In genomic region chr11:124799384-124800225, GRCh38 we compare ENCODE assay signal across 8 cellular contexts. TPM values are rescaled to one million over a fixed set of nuclear protein-coding genes. Genes with fewer than 3 reads are reported as not detected.
A peak's percentile ranks its signal among the peaks of the same experiment; 100 is the strongest.
DNase-seq lines count a peak whose midpoint lies in the region; ATAC-seq and TF ChIP-seq lines count a peak whose summit lies in the region.

No MANE protein-coding gene starts in this region.

- H3K27ac Mint-ChIP-seq in activated CD4-positive, alpha-beta T cell treated with anti-CD3 and anti-CD28 coated beads, Interleukin-2, amount 10 ng/mL, durations not matched to agents 24 days and 14 days: peak overlapping the region; percentile 90

- H3K9ac ChIP-seq in ES-I3 (ENCODE audit: low read depth, low read length) (peak overlapping the region; percentile 83), Karpas-422 (ENCODE audit: low read length) (peak overlapping the region; percentile 76)

- peaks cover 12% of the 10 kb centered on the region for H3K27me3 Mint-ChIP-seq in activated CD4-positive, alpha-beta T cell treated with anti-CD3 and anti-CD28 coated beads, Interleukin-2, amount 10 ng/mL, durations not matched to agents 24 days and 14 days

- peaks cover 21% of the 10 kb centered on the region for H3K4me1 Mint-ChIP-seq in activated CD4-positive, alpha-beta T cell treated with anti-CD3 and anti-CD28 coated beads, Interleukin-2, amount 10 ng/mL, durations not matched to agents 24 days and 14 days

- peak overlapping the region; percentile 95 for H3K4me3 Mint-ChIP-seq in activated CD4-positive, alpha-beta T cell treated with anti-CD3 and anti-CD28 coated beads, Interleukin-2, amount 10 ng/mL, durations not matched to agents 24 days and 14 days

- H3K27me3 ChIP-seq in Karpas-422 (ENCODE audit: low read length) (no peaks in the 10 kb centered on the region), dorsolateral prefrontal cortex (no peaks in the 10 kb centered on the region)

- H3K4me3 ChIP-seq in Karpas-422 (ENCODE audit: low read length): peak overlapping the region; percentile 78
- H3K4me3 ChIP-seq in dorsolateral prefrontal cortex: peak overlapping the region; percentile 67 to 97 (median 90)

- H3K79me2 ChIP-seq in Karpas-422 (ENCODE audit: low read length): peaks cover 9% of the 10 kb centered on the region; the same call in 1 of the 2 replicates

- peaks cover 14% of the 10 kb centered on the region; the same call in 1 of the 2 replicates for H4K20me1 ChIP-seq in Karpas-422 (ENCODE audit: insufficient read depth, low read depth, low read length)

- H3K4me1 ChIP-seq in ES-I3 (ENCODE audit: insufficient read depth, low read length): peaks cover 13% of the 10 kb centered on the region
- peaks cover 14% of the 10 kb centered on the region for H3K4me1 ChIP-seq in Karpas-422 (ENCODE audit: low read length)

- no peaks in the 10 kb centered on the region for H3K36me3 Mint-ChIP-seq in activated CD4-positive, alpha-beta T cell treated with anti-CD3 and anti-CD28 coated beads, Interleukin-2, amount 10 ng/mL, durations not matched to agents 24 days and 14 days (ENCODE audit: low read depth)

- intact Hi-C loops in activated CD4-positive, alpha-beta T cell treated with anti-CD3 and anti-CD28 coated beads, Interleukin-2, amount 10 ng/mL, durations not matched to agents 24 days and 14 days (cut with micrococcal nuclease): loop anchor here (1.0 to 5.0 kb wide), 8 partner anchors 7 to 313 kb away; partner anchors contain the start of genes SIAE, SPA17 and TMEM218
- intact Hi-C loops in dorsolateral prefrontal cortex (cut with DNase I): loop anchor here (5.0 to 10.0 kb wide), 3 partner anchors 37 to 155 kb away; partner anchors contain the start of genes CCDC15 (in 1 of the 2) and ESAM (in 1 of the 2)

- no peak for TF ChIP-seq CTCF in dorsolateral prefrontal cortex (IDR thresholded peaks at IDR 0.05 in 54 of 56, conservative IDR thresholded peaks at IDR 0.05 in 2 of 56; ENCODE audit: low read depth in 1 of 56, partially characterized antibody in 56 of 56)

- H3K9me3 ChIP-seq in ES-I3 (ENCODE audit: control insufficient read depth, insufficient read depth, low read length) (no peaks in the 10 kb centered on the region), Karpas-422 (ENCODE audit: low read length) (no peaks in the 10 kb centered on the region)

- DNase-seq in Karpas-422: peak; percentile 59
- peak; percentile 82 for DNase-seq in activated CD4-positive, alpha-beta T cell treated with anti-CD3 and anti-CD28 coated beads, Interleukin-2, amount 10 ng/mL, durations not matched to agents 24 days and 14 days
- DNase-seq in dorsolateral prefrontal cortex: peak in 8 of 10 donors; percentile 7 to 54 (median 36)
- DNase-seq in lung microvascular endothelial cell (ENCODE audit: low read depth in 2 of 2): peak; percentile 39 to 47
- peak; percentile 21 to 32 for DNase-seq in stimulated activated CD8-positive, alpha-beta memory T cell treated with anti-CD3 and anti-CD28 coated beads, Interleukin-2, amount 100 ng/mL, for 48 hours (ENCODE audit: low read depth in 2 of 2)
- no peak for DNase-seq in SHP77 treated with DMSO at 0.1 percent for 48 hours (lab: John Stamatoyannopoulos, UW)

- no peaks in the 10 kb centered on the region for H3K9me3 Mint-ChIP-seq in activated CD4-positive, alpha-beta T cell treated with anti-CD3 and anti-CD28 coated beads, Interleukin-2, amount 10 ng/mL, durations not matched to agents 24 days and 14 days

- H3K4me2 ChIP-seq in Karpas-422 (ENCODE audit: low read depth, low read length, poor library complexity, severe bottlenecking): peak overlapping the region; percentile 86

- H3K36me3 ChIP-seq in ES-I3 (ENCODE audit: insufficient read depth, low read length) (no peaks in the 10 kb centered on the region), Karpas-422 (ENCODE audit: insufficient read depth, low read length) (no peaks in the 10 kb centered on the region)

- H3K9me2 ChIP-seq in Karpas-422 (replicated peaks; ENCODE audit: insufficient read depth, low read length): no peaks in the 10 kb centered on the region

- H3K27ac ChIP-seq in Karpas-422 (ENCODE audit: low read length) (no peak overlapping the region), dorsolateral prefrontal cortex (peak overlapping the region; percentile 94 to 100 (median 99))

- peak; percentile 38 for ATAC-seq in GM21619 (IDR thresholded peaks at IDR 0.05; ENCODE audit: unreplicated experiment)

- peak overlapping the region; percentile 75; the same call in 1 of the 2 replicates for H2AFZ ChIP-seq in Karpas-422 (ENCODE audit: low read length)

RNA-seq across cellular contexts. Expression of gene MSANTD2, which starts 0.6 kb away (rescaled TPM):
- total RNA-seq in Karpas-422 (2014; rRNA removed; shearing (Covaris generic); ENCODE audit: low replicate concordance): 5.2 and 7.6 TPM in 2 replicates
- total RNA-seq in activated CD4-positive, alpha-beta T cell treated with anti-CD3 and anti-CD28 coated beads, Interleukin-2, amount 10 ng/mL, durations not matched to agents 24 days and 14 days: 10.6 TPM in 2 replicates
- total RNA-seq in dorsolateral prefrontal cortex (10 to 100 TPM in 119 of 120 experiments, 1 to 10 TPM in 1; 9.8 to 28.2 (median 17.7) TPM), lung microvascular endothelial cell (3.9 and 5.6 TPM in 2 replicates)

RNA-seq across cellular contexts. Expression of gene ESAM, which starts 37.5 kb away (rescaled TPM):
- total RNA-seq in Karpas-422 (2014; rRNA removed; shearing (Covaris generic); ENCODE audit: low replicate concordance): not detected in 2 replicates
- total RNA-seq in activated CD4-positive, alpha-beta T cell treated with anti-CD3 and anti-CD28 coated beads, Interleukin-2, amount 10 ng/mL, durations not matched to agents 24 days and 14 days: 0.24 TPM in 1 of 2 replicates, not detected in the other
- total RNA-seq in dorsolateral prefrontal cortex: 10 to 100 TPM; 12.1 to 58.7 (median 20.9) TPM
- total RNA-seq in lung microvascular endothelial cell: 8.9 and 35.1 TPM in 2 replicates

RNA-seq across cellular contexts. Expression of gene VSIG2, which starts 47.5 kb away (rescaled TPM):
- not detected in 2 replicates for total RNA-seq in Karpas-422 (2014; rRNA removed; shearing (Covaris generic); ENCODE audit: low replicate concordance)
- 0.23 TPM in 1 of 2 replicates, not detected in the other for total RNA-seq in activated CD4-positive, alpha-beta T cell treated with anti-CD3 and anti-CD28 coated beads, Interleukin-2, amount 10 ng/mL, durations not matched to agents 24 days and 14 days
- 1 to 10 TPM in 49 of 120 experiments, under 1 TPM in 55, not detected in 16; 0.41 to 2.6 (median 0.94) TPM for total RNA-seq in dorsolateral prefrontal cortex
- under 0.01 TPM in 1 of 2 replicates, not detected in the other for total RNA-seq in lung microvascular endothelial cell

RNA-seq across cellular contexts. Expression of gene NRGN, which starts 59.9 kb away (rescaled TPM):
- 0.97 TPM in 1 of 2 replicates, not detected in the other for total RNA-seq in Karpas-422 (2014; rRNA removed; shearing (Covaris generic); ENCODE audit: low replicate concordance)
- total RNA-seq in activated CD4-positive, alpha-beta T cell treated with anti-CD3 and anti-CD28 coated beads, Interleukin-2, amount 10 ng/mL, durations not matched to agents 24 days and 14 days: 4.4 and 5.4 TPM in 2 replicates
- total RNA-seq in dorsolateral prefrontal cortex (1,000 to 10,000 TPM in 103 of 120 experiments, 100 to 1,000 TPM in 17; 356 to 2,119 (median 1,378) TPM), lung microvascular endothelial cell (0.20 and 0.65 TPM in 2 replicates)
